In genomic region chr16:78505544-78506371, GRCh38 we compare ENCODE assay signal across 11 cellular contexts.
DNase-seq lines count a peak whose midpoint lies in the region; ATAC-seq and TF ChIP-seq lines count a peak whose summit lies in the region.
"Had no signal": no experiment of that assay in that cellular context is flagged by ENCODE, and none has a peak within 500 bp of the region (broad histone marks: within the 10 kb centered on the region; RNA-seq: fewer than 3 reads in every experiment).

No MANE protein-coding gene starts in this region.

- no peaks in the 10 kb centered on the region for H3K79me2 ChIP-seq in osteoblast (ENCODE audit: insufficient read depth, low read length)

- peak overlapping the region; percentile 81 for H3K4me2 ChIP-seq in osteoblast (ENCODE audit: insufficient read depth, low read length)

- H3K27ac ChIP-seq in adrenal gland (peak overlapping the region in 2 of 5 donors; percentile 17 to 65), heart right ventricle (peak overlapping the region in 9 of 10 donors; percentile 20 to 83 (median 63)), osteoblast (ENCODE audit: low read depth, low read length) (no peak overlapping the region)

- H3K27me3 Mint-ChIP-seq in stimulated activated naive B cell treated with anti-CD40 and anti-IgM and Interleukin-4, amounts not matched to agents 10 μg/mL and 1 μg/mL and 100 μg/mL, for 72 hours = no peaks in the 10 kb centered on the region
- H3K27me3 Mint-ChIP-seq: activated CD4-positive, alpha-beta memory T cell treated with anti-CD3 and anti-CD28 coated beads for 36 hours had no signal

- H3K36me3 Mint-ChIP-seq in stimulated activated naive B cell treated with anti-CD40 and anti-IgM and Interleukin-4, amounts not matched to agents 10 μg/mL and 1 μg/mL and 100 μg/mL, for 72 hours = no peaks in the 10 kb centered on the region
- H3K36me3 Mint-ChIP-seq: activated CD4-positive, alpha-beta memory T cell treated with anti-CD3 and anti-CD28 coated beads for 36 hours; CD14-positive monocyte had no signal

- WGBS in adrenal gland, 4 donors = 73 to 80% (median 77%) methylated on average over 22 to 23 of the region's 23 CpGs
- 52 to 64% methylated on average over 23 of the region's 23 CpGs for WGBS in heart right ventricle, 2 donors

- intact Hi-C loops in adrenal gland (cut with DNase I) = loop anchor here in 1 of 2 donors (10.0 kb wide), 2 partner anchors 259 to 1099 kb away; partner anchors contain the start of gene MAF
- intact Hi-C loops in heart right ventricle (cut with DNase I) = loop anchor here in 6 of 10 donors (2.0 to 10.0 kb wide), 8 partner anchors 99 to 1959 kb away; partner anchors contain the start of gene MAF (in 1 of the 6)

- no peak overlapping the region for H3K27ac Mint-ChIP-seq in stimulated activated naive B cell treated with anti-CD40 and anti-IgM and Interleukin-4, amounts not matched to agents 10 μg/mL and 1 μg/mL and 100 μg/mL, for 72 hours
- H3K27ac Mint-ChIP-seq: activated CD4-positive, alpha-beta memory T cell treated with anti-CD3 and anti-CD28 coated beads for 36 hours had no signal

- DNase-seq in AG10803 (ENCODE audit: low read depth) (peak; percentile 23), adrenal gland (peak; percentile 33 to 78 (median 58)), heart right ventricle (peak; percentile 67 to 77), osteoblast (ENCODE audit: insufficient read length, low spot score, missing footprints) (no peak), SK-N-DZ (ENCODE audit: low spot score) (no peak)
- no peak for DNase-seq in stimulated activated naive B cell treated with anti-CD40 and anti-IgM and Interleukin-4, amounts not matched to agents 10 μg/mL and 1 μg/mL and 100 μg/mL, for 72 hours
- DNase-seq in activated naive CD4-positive, alpha-beta T cell treated with anti-CD3 and anti-CD28 coated beads, Interleukin-2, amount 50 U/mL, for 16 hours = no peak
- DNase-seq in stimulated activated naive CD8-positive, alpha-beta T cell treated with anti-CD3 and anti-CD28 coated beads, Interleukin-15, Interleukin-2, amounts not matched to agents 100 U/mL and 50 U/mL, for 24 hours = no peak
- DNase-seq: activated CD4-positive, alpha-beta memory T cell treated with anti-CD3 and anti-CD28 coated beads for 36 hours; NCI-H526 had no signal

- no peak for TF ChIP-seq POLR2A in adrenal gland (IDR thresholded peaks at IDR 0.05)

- no peaks in the 10 kb centered on the region for H3K9me3 ChIP-seq in adrenal gland (replicated peaks in 1 of 3)
- no peaks in the 10 kb centered on the region for H3K9me3 ChIP-seq in heart right ventricle
- H3K9me3 ChIP-seq in osteoblast (ENCODE audit: low read depth, low read length) = no peaks in the 10 kb centered on the region

- no peaks in the 10 kb centered on the region for H3K9me3 Mint-ChIP-seq in stimulated activated naive B cell treated with anti-CD40 and anti-IgM and Interleukin-4, amounts not matched to agents 10 μg/mL and 1 μg/mL and 100 μg/mL, for 72 hours
- H3K9me3 Mint-ChIP-seq: activated CD4-positive, alpha-beta memory T cell treated with anti-CD3 and anti-CD28 coated beads for 36 hours had no signal

- peak; percentile 86 to 93 (median 91) for ATAC-seq in heart right ventricle
- ATAC-seq in stimulated activated naive B cell treated with anti-CD40 and anti-IgM and Interleukin-4, amounts not matched to agents 10 μg/mL and 1 μg/mL and 100 μg/mL, for 72 hours (replicated peaks) = no peak
- no peak for ATAC-seq in stimulated activated naive CD8-positive, alpha-beta T cell treated with anti-CD3 and anti-CD28 coated beads, Interleukin-15, Interleukin-2, amounts not matched to agents 100 U/mL and 50 U/mL, for 24 hours

- H3K4me3 ChIP-seq in AG10803 (ENCODE audit: low read length) (peak overlapping the region; percentile 37), adrenal gland (no peak overlapping the region), heart right ventricle (peak overlapping the region in 6 of 10 donors; percentile 18 to 29 (median 22)), osteoblast (ENCODE audit: insufficient read depth, low read length) (peak overlapping the region; percentile 55)

- peak overlapping the region; percentile 60 for H2AFZ ChIP-seq in osteoblast (ENCODE audit: low read length)

- no peaks in the 10 kb centered on the region for H4K20me1 ChIP-seq in osteoblast (ENCODE audit: insufficient read depth, low read length)

- H3K27me3 ChIP-seq in adrenal gland (no peaks in the 10 kb centered on the region), heart right ventricle (no peaks in the 10 kb centered on the region), osteoblast (ENCODE audit: insufficient read depth, low read length) (no peaks in the 10 kb centered on the region)

- no peak overlapping the region for H3K4me3 Mint-ChIP-seq in stimulated activated naive B cell treated with anti-CD40 and anti-IgM and Interleukin-4, amounts not matched to agents 10 μg/mL and 1 μg/mL and 100 μg/mL, for 72 hours
- H3K4me3 Mint-ChIP-seq: activated CD4-positive, alpha-beta memory T cell treated with anti-CD3 and anti-CD28 coated beads for 36 hours; CD14-positive monocyte had no signal

- TF ChIP-seq CTCF in AG10803 (conservative IDR thresholded peaks at IDR 0.05; ENCODE audit: low read length) = peak; percentile 44
- peak in 4 of 6 experiments; percentile 12 to 47 (median 33) for TF ChIP-seq CTCF in adrenal gland (IDR thresholded peaks at IDR 0.05)
- TF ChIP-seq CTCF in heart right ventricle (IDR thresholded peaks at IDR 0.05) = peak in 6 of 9 donors; percentile 19 to 59 (median 46)
- TF ChIP-seq CTCF in osteoblast (IDR thresholded peaks at IDR 0.05; ENCODE audit: extremely low read depth, low read depth, low read length) = peak; percentile 38

- H3K4me1 Mint-ChIP-seq in stimulated activated naive B cell treated with anti-CD40 and anti-IgM and Interleukin-4, amounts not matched to agents 10 μg/mL and 1 μg/mL and 100 μg/mL, for 72 hours = peaks cover 0 to 3% of the 10 kb centered on the region in 2 donors

- no peaks in the 10 kb centered on the region for H3K4me1 ChIP-seq in adrenal gland (replicated peaks in 1 of 2)
- peaks cover 0 to 41% (median 17%) of the 10 kb centered on the region in 9 donors for H3K4me1 ChIP-seq in heart right ventricle
- no peaks in the 10 kb centered on the region for H3K4me1 ChIP-seq in osteoblast (ENCODE audit: insufficient read depth, low read length)

- no peaks in the 10 kb centered on the region for H3K36me3 ChIP-seq in adrenal gland (replicated peaks in 1 of 2)
- H3K36me3 ChIP-seq in heart right ventricle = no peaks in the 10 kb centered on the region
- no peaks in the 10 kb centered on the region for H3K36me3 ChIP-seq in osteoblast (ENCODE audit: insufficient read depth, low read length)

Comparison
In these comparisons a context has a peak if more than half of its experiments do, and no peak if none do; other contexts are left out.
1. DNase-seq: peak in AG10803 (single experiment), adrenal gland (7 of 7) and heart right ventricle (2 of 2); none in osteoblast (single experiment), SK-N-DZ (single experiment), stimulated activated naive B cell treated with anti-CD40 and anti-IgM and Interleukin-4, amounts not matched to agents 10 μg/mL and 1 μg/mL and 100 μg/mL, for 72 hours (single experiment), activated naive CD4-positive, alpha-beta T cell treated with anti-CD3 and anti-CD28 coated beads, Interleukin-2, amount 50 U/mL, for 16 hours (single experiment) and stimulated activated naive CD8-positive, alpha-beta T cell treated with anti-CD3 and anti-CD28 coated beads, Interleukin-15, Interleukin-2, amounts not matched to agents 100 U/mL and 50 U/mL, for 24 hours (single experiment).
2. H3K4me3 ChIP-seq: peak in AG10803 (single experiment), heart right ventricle (6 of 10) and osteoblast (single experiment); none in adrenal gland (0 of 4).
3. ATAC-seq: peak in heart right ventricle (8 of 8); none in stimulated activated naive B cell treated with anti-CD40 and anti-IgM and Interleukin-4, amounts not matched to agents 10 μg/mL and 1 μg/mL and 100 μg/mL, for 72 hours (0 of 2) and stimulated activated naive CD8-positive, alpha-beta T cell treated with anti-CD3 and anti-CD28 coated beads, Interleukin-15, Interleukin-2, amounts not matched to agents 100 U/mL and 50 U/mL, for 24 hours (single experiment).
4. Peak in every context shown above with its lines, with median percentiles within 50 percentile points of each other: CTCF ChIP-seq.